In the genomic region with DNA sequence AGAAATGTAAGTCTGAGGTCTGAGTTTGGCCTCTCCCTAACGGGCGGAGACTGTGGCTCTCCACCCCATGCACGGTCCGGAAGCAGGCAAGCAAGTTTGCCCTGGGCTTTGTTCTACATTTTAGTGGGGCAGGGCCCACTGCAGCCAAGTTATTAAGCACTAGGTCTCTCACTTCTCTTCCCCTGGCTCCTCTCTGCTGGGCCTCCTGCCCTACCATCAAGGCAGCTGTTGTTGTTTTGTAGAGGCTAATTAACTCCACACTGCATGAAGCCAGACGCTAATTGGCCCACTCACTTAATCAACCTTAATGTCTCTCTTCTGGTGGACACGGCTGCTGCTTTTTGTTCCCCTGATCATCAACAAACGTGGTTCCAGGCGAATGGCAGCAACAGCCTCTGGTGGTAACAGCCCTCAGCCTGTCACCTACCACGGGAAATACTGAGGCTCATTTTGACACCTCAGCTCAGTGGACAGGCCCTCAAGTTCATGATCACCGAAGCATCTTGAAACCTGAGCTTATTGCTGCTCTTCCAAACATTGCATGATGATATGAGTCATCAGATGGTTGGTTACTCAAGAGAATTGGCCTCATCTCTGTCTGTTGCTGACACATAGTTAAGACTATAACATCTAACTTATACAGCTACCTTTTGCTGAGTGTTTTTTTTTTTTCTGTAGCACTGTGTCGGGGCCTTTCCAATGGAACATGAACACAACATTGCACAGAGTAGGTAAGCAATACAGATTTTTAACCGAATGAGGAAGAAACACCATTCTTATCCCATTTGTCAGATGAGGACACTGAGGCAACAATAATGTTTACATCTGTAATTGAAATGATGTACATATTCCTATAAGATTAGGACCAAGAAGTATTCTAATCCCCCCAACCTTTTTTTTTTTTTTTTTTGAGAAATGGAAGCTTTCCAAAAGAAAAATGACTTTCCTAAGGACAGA, we compare ENCODE assay signal across 8 cellular contexts. TPM values are rescaled to one million over a fixed set of nuclear protein-coding genes. Genes with fewer than 3 reads are reported as not detected.
DNase-seq lines count a peak whose midpoint lies in the region; ATAC-seq and TF ChIP-seq lines count a peak whose summit lies in the region.

No MANE protein-coding gene starts in this region.

- in situ Hi-C loops in ACHN (cut with HindIII; ENCODE audit: low pct_ligation_motif_present, low pct_unique_long_range_greater_than_20kb, low sequenced_read_pairs): no loop called here

- H3K4me1 Mint-ChIP-seq in neural progenitor cell: peaks cover 18% of the 10 kb centered on the region

- H4K20me1 ChIP-seq in neural progenitor cell (ENCODE audit: low read depth): no peaks in the 10 kb centered on the region

- TF ChIP-seq CTCF in neural progenitor cell (IDR thresholded peaks at IDR 0.05): no peak

- H3K27ac Mint-ChIP-seq in neural progenitor cell: no peak overlapping the region

- no peaks in the 10 kb centered on the region for H3K36me3 ChIP-seq in neural progenitor cell

- H3F3A ChIP-seq in neural progenitor cell (ENCODE audit: low read depth): peaks cover 20% of the 10 kb centered on the region

- H3K27ac ChIP-seq in neural progenitor cell: no peak overlapping the region

- H2AFZ ChIP-seq in neural progenitor cell (replicated peaks): no peak overlapping the region

- H3K9me3 Mint-ChIP-seq in neural progenitor cell: peaks cover 9% of the 10 kb centered on the region

- H3K36me3 Mint-ChIP-seq in neural progenitor cell: no peaks in the 10 kb centered on the region

- H3K4me1 ChIP-seq in neural progenitor cell: peaks cover 15% of the 10 kb centered on the region

- no peaks in the 10 kb centered on the region for H3K79me2 ChIP-seq in neural progenitor cell (ENCODE audit: low read depth)

- no peak overlapping the region for H3K4me3 ChIP-seq in neural progenitor cell

- H3K4me3 Mint-ChIP-seq in neural progenitor cell: no peak overlapping the region

- H3K4me2 ChIP-seq in neural progenitor cell: peak overlapping the region; percentile 19

- no peaks in the 10 kb centered on the region for H3K27me3 ChIP-seq in neural progenitor cell

- DNase-seq in ACHN (peak; percentile 37), NCI-H1694 treated with DMSO at 0.1 percent for 48 hours (lab: John Stamatoyannopoulos, UW) (peak; percentile 75), astrocyte of the hippocampus (ENCODE audit: low read depth, low spot score) (peak; percentile 72), neural progenitor cell (ENCODE audit: low spot score) (peak; percentile 63), T-helper 9 cell (no peak)
- DNase-seq in activated naive CD4-positive, alpha-beta T cell treated with Interleukin-2 at 50 U/mL for 16 hours: no peak

- no peaks in the 10 kb centered on the region for H3K9me3 ChIP-seq in neural progenitor cell (ENCODE audit: low read depth)

- peaks cover 10% of the 10 kb centered on the region for H3K27me3 Mint-ChIP-seq in neural progenitor cell (ENCODE audit: insufficient read depth, low read depth)

- ATAC-seq in GM18508 (IDR thresholded peaks at IDR 0.05; ENCODE audit: insufficient read depth, unreplicated experiment): peak; percentile 58
- peak; percentile 77 for ATAC-seq in HG02798 (IDR thresholded peaks at IDR 0.05; ENCODE audit: poor library complexity, unreplicated experiment)

- H3K9ac ChIP-seq in neural progenitor cell: no peak overlapping the region

RNA-seq across cellular contexts. Expression of a gene that starts 20.8 kb away (rescaled TPM):
- total RNA-seq in neural progenitor cell (ENCODE audit: low replicate concordance): 0.92 and 2.0 TPM in 2 replicates

Comparison
In these comparisons a context has a peak if more than half of its experiments do, and no peak if none do; other contexts are left out.
1. DNase-seq: peak in ACHN (single experiment), NCI-H1694 treated with DMSO at 0.1 percent for 48 hours (single experiment), astrocyte of the hippocampus (single experiment) and neural progenitor cell (single experiment); none in T-helper 9 cell (single experiment) and activated naive CD4-positive, alpha-beta T cell treated with Interleukin-2 at 50 U/mL for 16 hours (single experiment).